In the genomic region with DNA sequence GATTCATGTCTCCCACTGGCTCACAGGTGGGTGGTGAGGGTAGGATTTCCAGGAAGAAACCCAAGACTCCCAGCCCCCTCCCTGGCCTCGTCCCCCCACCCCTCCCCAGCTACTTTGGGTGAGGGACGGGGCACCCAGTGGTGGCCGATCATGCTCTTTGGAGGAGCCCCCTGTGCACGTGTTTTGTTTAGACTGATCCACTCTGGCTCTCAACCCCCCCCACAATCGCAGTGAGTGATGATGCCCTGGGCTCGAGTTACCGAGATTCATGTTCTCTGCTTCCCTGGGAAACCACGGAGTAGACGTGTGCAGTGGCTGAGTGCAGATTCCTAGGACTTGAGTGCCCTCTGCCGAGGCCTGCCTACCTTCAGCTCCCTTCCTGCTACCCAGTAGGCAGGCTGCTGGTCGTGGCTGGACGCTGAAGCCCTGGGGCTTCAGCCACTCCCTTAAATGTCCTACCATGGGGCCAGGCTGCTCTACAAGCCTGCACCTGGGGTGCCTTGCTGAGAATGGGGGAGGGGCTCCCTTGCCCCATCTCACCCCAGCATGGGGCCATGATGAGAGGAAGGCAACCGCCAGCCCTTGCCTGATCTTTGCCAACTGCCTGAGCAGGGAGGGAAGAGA, we compare ENCODE assay signal across 8 cellular contexts. TPM values are rescaled to one million over a fixed set of nuclear protein-coding genes. Genes with fewer than 3 reads are reported as not detected.
A peak's percentile ranks its signal among the peaks of the same experiment; 100 is the strongest.
DNase-seq lines count a peak whose midpoint lies in the region; ATAC-seq, FAIRE-seq and TF ChIP-seq lines count a peak whose summit lies in the region.

No MANE protein-coding gene starts in this region.

- peaks cover under 1 to 100% (median 79%) of the 10 kb centered on the region in 7 donors for H3K27me3 ChIP-seq in spleen (replicated peaks in 1 of 7)

- H3K4me3 Mint-ChIP-seq in progenitor cell of endocrine pancreas (ENCODE audit: low read depth) = no peak overlapping the region

- no peaks in the 10 kb centered on the region for H3K9me3 ChIP-seq in HEK293 (ENCODE audit: control insufficient read depth, insufficient read depth, low read depth, low read length)
- H3K9me3 ChIP-seq in spleen = no peaks in the 10 kb centered on the region

- H3K36me3 ChIP-seq in HEK293 (ENCODE audit: control insufficient read depth in 2 of 2, insufficient read depth in 1 of 2, low read length in 2 of 2) = no peaks in the 10 kb centered on the region
- H3K36me3 ChIP-seq in spleen = no peaks in the 10 kb centered on the region

- peaks cover 4% of the 10 kb centered on the region for H3K4me1 Mint-ChIP-seq in progenitor cell of endocrine pancreas (ENCODE audit: low read depth)

- H3K36me3 Mint-ChIP-seq in progenitor cell of endocrine pancreas (ENCODE audit: insufficient read depth) = no peaks in the 10 kb centered on the region

- peak; percentile 72 for DNase-seq in NCI-H2227 (lab: John Stamatoyannopoulos, UW; ENCODE audit: unreplicated experiment)
- DNase-seq in choroid plexus epithelial cell (ENCODE audit: low read depth) = peak; percentile 1
- DNase-seq in progenitor cell of endocrine pancreas (ENCODE audit: low spot score, unreplicated experiment) = no peak
- DNase-seq in RCC 7860 (ENCODE audit: low spot score) = no peak
- DNase-seq in activated CD4-positive, alpha-beta T cell treated with anti-CD3 and anti-CD28 coated beads, Interleukin-2, amount 50 U/mL, for 48 hours = no peak
- no peak for DNase-seq in spleen

- intact Hi-C loops in spleen (cut with DNase I; ENCODE audit: low total_unique reads) = loop anchor here (10.0 kb wide), 2 partner anchors 287 to 333 kb away; no protein-coding TSS in a partner anchor

- POLR2A ChIA-PET in HEK293 (lab: Yijun Ruan, JAX) = no interaction called here

- no peak overlapping the region for H3K4me3 ChIP-seq in HEK293 (ENCODE audit: low read depth, low read length)
- H3K4me3 ChIP-seq in choroid plexus epithelial cell (ENCODE audit: low read depth, low read length) = no peak overlapping the region
- H3K4me3 ChIP-seq in spleen = no peak overlapping the region

- TF ChIP-seq CTCF in HEK293 (tag by site-specific recombination; IDR thresholded peaks at IDR 0.05) (peak; percentile 79), choroid plexus epithelial cell (conservative IDR thresholded peaks at IDR 0.05; ENCODE audit: low read depth, low read length) (no peak), progenitor cell of endocrine pancreas (IDR thresholded peaks at IDR 0.05; ENCODE audit: unreplicated experiment) (peak; percentile 48), spleen (IDR thresholded peaks at IDR 0.05 in 8 of 11, conservative IDR thresholded peaks at IDR 0.05 in 3 of 11) (peak in 4 of 11 experiments; percentile 18 to 44 (median 26))

- peaks cover 86% of the 10 kb centered on the region for H3K27me3 Mint-ChIP-seq in progenitor cell of endocrine pancreas

- 5 to 9% (median 5%) methylated on average over 9 to 13 of the region's 13 CpGs for WGBS in spleen, 5 donors

- FAIRE-seq in RCC 7860 (lab: Jason Lieb, UNC) = no peak

- H3K27ac ChIP-seq in HEK293 (ENCODE audit: extremely low read depth, low read depth, low read length) (no peak overlapping the region), spleen (no peak overlapping the region)

- CTCF ChIA-PET in HEK293 (lab: Yijun Ruan, JAX) = interaction anchor here (0.6 to 0.7 kb wide), 3 partner anchors 21 to 462 kb away, joined by 3 to 7 read pairs (median 4); no protein-coding TSS in a partner anchor

- H3K9me3 Mint-ChIP-seq in progenitor cell of endocrine pancreas (ENCODE audit: low read depth) = no peaks in the 10 kb centered on the region

- H3K4me1 ChIP-seq in HEK293 (ENCODE audit: control insufficient read depth, insufficient read depth, low read length) (no peaks in the 10 kb centered on the region), spleen (peaks cover 11 to 37% (median 33%) of the 10 kb centered on the region in 6 donors)

- no peak for TF ChIP-seq POLR2A in spleen (IDR thresholded peaks at IDR 0.05)

- H3K27ac Mint-ChIP-seq in progenitor cell of endocrine pancreas = peak overlapping the region; percentile 86

- ATAC-seq in HG02884 (IDR thresholded peaks at IDR 0.05; ENCODE audit: unreplicated experiment) = no peak

TF ChIP-seq in HEK293, 187 proteins besides CTCF, POLR2A, EP300 and RAD21 (continues in another document):
- no peak for TF ChIP-seq ZNF768 (tag by site-specific recombination; IDR thresholded peaks at IDR 0.05)
- TF ChIP-seq ZBTB17 (tag by site-specific recombination; IDR thresholded peaks at IDR 0.05) = peak; percentile 98
- TF ChIP-seq ZNF76 (tag by site-specific recombination; IDR thresholded peaks at IDR 0.05; ENCODE audit: borderline replicate concordance, low read depth) = no peak
- TF ChIP-seq, protein P1, sequence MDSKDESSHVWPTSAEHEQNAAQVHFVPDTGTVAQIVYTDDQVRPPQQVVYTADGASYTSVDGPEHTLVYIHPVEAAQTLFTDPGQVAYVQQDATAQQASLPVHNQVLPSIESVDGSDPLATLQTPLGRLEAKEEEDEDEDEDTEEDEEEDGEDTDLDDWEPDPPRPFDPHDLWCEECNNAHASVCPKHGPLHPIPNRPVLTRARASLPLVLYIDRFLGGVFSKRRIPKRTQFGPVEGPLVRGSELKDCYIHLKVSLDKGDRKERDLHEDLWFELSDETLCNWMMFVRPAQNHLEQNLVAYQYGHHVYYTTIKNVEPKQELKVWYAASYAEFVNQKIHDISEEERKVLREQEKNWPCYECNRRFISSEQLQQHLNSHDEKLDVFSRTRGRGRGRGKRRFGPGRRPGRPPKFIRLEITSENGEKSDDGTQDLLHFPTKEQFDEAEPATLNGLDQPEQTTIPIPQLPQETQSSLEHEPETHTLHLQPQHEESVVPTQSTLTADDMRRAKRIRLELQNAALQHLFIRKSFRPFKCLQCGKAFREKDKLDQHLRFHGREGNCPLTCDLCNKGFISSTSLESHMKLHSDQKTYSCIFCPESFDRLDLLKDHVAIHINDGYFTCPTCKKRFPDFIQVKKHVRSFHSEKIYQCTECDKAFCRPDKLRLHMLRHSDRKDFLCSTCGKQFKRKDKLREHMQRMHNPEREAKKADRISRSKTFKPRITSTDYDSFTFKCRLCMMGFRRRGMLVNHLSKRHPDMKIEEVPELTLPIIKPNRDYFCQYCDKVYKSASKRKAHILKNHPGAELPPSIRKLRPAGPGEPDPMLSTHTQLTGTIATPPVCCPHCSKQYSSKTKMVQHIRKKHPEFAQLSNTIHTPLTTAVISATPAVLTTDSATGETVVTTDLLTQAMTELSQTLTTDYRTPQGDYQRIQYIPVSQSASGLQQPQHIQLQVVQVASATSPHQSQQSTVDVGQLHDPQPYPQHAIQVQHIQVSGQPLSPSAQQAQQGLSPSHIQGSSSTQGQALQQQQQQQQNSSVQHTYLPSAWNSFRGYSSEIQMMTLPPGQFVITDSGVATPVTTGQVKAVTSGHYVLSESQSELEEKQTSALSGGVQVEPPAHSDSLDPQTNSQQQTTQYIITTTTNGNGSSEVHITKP (tag by site-specific recombination; IDR thresholded peaks at IDR 0.05) = peak; percentile 97
- TF ChIP-seq ZNF654 (tag by site-specific recombination; IDR thresholded peaks at IDR 0.05; ENCODE audit: low read depth) = peak; percentile 46
- TF ChIP-seq ZNF121 (tag by site-specific recombination; IDR thresholded peaks at IDR 0.05) = no peak
- TF ChIP-seq ZNF521 (tag by site-specific recombination; IDR thresholded peaks at IDR 0.05) = no peak
- TF ChIP-seq ZNF112 (tag by site-specific recombination; IDR thresholded peaks at IDR 0.05) = no peak
- TF ChIP-seq, protein P2, sequence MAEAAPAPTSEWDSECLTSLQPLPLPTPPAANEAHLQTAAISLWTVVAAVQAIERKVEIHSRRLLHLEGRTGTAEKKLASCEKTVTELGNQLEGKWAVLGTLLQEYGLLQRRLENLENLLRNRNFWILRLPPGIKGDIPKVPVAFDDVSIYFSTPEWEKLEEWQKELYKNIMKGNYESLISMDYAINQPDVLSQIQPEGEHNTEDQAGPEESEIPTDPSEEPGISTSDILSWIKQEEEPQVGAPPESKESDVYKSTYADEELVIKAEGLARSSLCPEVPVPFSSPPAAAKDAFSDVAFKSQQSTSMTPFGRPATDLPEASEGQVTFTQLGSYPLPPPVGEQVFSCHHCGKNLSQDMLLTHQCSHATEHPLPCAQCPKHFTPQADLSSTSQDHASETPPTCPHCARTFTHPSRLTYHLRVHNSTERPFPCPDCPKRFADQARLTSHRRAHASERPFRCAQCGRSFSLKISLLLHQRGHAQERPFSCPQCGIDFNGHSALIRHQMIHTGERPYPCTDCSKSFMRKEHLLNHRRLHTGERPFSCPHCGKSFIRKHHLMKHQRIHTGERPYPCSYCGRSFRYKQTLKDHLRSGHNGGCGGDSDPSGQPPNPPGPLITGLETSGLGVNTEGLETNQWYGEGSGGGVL (tag by site-specific recombination; IDR thresholded peaks at IDR 0.05) = peak; percentile 45
- TF ChIP-seq ZBTB20 (tag by site-specific recombination; IDR thresholded peaks at IDR 0.05) = peak; percentile 45; the same call in 1 of the 2 replicates
- TF ChIP-seq, protein P3, sequence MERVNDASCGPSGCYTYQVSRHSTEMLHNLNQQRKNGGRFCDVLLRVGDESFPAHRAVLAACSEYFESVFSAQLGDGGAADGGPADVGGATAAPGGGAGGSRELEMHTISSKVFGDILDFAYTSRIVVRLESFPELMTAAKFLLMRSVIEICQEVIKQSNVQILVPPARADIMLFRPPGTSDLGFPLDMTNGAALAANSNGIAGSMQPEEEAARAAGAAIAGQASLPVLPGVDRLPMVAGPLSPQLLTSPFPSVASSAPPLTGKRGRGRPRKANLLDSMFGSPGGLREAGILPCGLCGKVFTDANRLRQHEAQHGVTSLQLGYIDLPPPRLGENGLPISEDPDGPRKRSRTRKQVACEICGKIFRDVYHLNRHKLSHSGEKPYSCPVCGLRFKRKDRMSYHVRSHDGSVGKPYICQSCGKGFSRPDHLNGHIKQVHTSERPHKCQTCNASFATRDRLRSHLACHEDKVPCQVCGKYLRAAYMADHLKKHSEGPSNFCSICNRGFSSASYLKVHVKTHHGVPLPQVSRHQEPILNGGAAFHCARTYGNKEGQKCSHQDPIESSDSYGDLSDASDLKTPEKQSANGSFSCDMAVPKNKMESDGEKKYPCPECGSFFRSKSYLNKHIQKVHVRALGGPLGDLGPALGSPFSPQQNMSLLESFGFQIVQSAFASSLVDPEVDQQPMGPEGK (tag by site-specific recombination; IDR thresholded peaks at IDR 0.05) = peak; percentile 58; the same call in 1 of the 2 replicates

RNA-seq across cellular contexts. Expression of a gene that starts 3.9 kb away (rescaled TPM):
- total RNA-seq in progenitor cell of endocrine pancreas (0.38 and 0.41 TPM in 2 replicates), spleen (under 1 TPM; 0.09 to 0.57 (median 0.20) TPM)
- under 1 TPM; 0.09 to 0.74 (median 0.11) TPM for polyA plus RNA-seq in spleen

Comparison
In these comparisons a context has a peak if more than half of its experiments do, and no peak if none do; other contexts are left out.
1. DNase-seq: peak in NCI-H2227 (single experiment) and choroid plexus epithelial cell (single experiment); none in progenitor cell of endocrine pancreas (single experiment), RCC 7860 (single experiment), activated CD4-positive, alpha-beta T cell treated with anti-CD3 and anti-CD28 coated beads, Interleukin-2, amount 50 U/mL, for 48 hours (0 of 2) and spleen (single experiment).